24 cellular contexts compared by ENCODE assay signal in genomic region chr15:71013446-71013845, GRCh38.
DNase-seq lines count a peak whose midpoint lies in the region; ATAC-seq, FAIRE-seq and TF ChIP-seq lines count a peak whose summit lies in the region.
"Had no signal": no experiment of that assay in that cellular context is flagged by ENCODE, and none has a peak within 500 bp of the region (broad histone marks: within the 10 kb centered on the region; RNA-seq: fewer than 3 reads in every experiment).

No MANE protein-coding gene starts in this region.

- peak overlapping the region; percentile 39; the same call in 1 of the 3 replicates for H2BK15ac ChIP-seq in IMR-90 (ENCODE audit: low read depth, low read length)

- peak overlapping the region; percentile 36; the same call in 1 of the 2 replicates for H2BK20ac ChIP-seq in IMR-90 (ENCODE audit: low read depth, low read length)

- no peaks in the 10 kb centered on the region for H3K9me1 ChIP-seq in IMR-90 (ENCODE audit: insufficient read depth, low read length)

- H3K79me1 ChIP-seq in IMR-90 (ENCODE audit: low read depth in 1 of 2, low read length in 2 of 2) = 0 out of 4 replicates have a peak, but pooled peaks cover 0 to 3% of the 10 kb centered on the region in 2 experiments

- no peak overlapping the region for H3K4me3 ChIP-seq in IMR-90 (ENCODE audit: insufficient read depth, low read depth, low read length)
- H3K4me3 ChIP-seq in bronchial epithelial cell (ENCODE audit: low read depth, low read length) = no peak overlapping the region
- H3K4me3 ChIP-seq: BLaER1, SJCRH30 had no signal

- peak overlapping the region; percentile 68 for H2BK5ac ChIP-seq in IMR-90 (ENCODE audit: low read depth, low read length, poor library complexity, severe bottlenecking)

- peak overlapping the region; percentile 56; the same call in 1 of the 2 replicates for H4K5ac ChIP-seq in IMR-90 (ENCODE audit: low read depth, low read length)

- dilution Hi-C loops in IMR-90 (cut with HindIII; ENCODE audit: low sequenced_read_pairs, unreplicated experiment) = no loop called here

- BruUV-seq in IMR-90 (replicated peaks; lab: Mats Ljungman, UMichigan) = no TSS peak

- no peaks in the 10 kb centered on the region for H4K20me1 ChIP-seq in IMR-90 (ENCODE audit: insufficient read depth, low read length)
- H4K20me1 ChIP-seq: BLaER1 had no signal

- POLR2A ChIA-PET in IMR-90 (lab: Charles Lee; ENCODE audit: unreplicated experiment) = interaction anchor here (0.6 kb wide), 2 partner anchors 38 to 78 kb away, joined by 3 read pairs; no protein-coding TSS in a partner anchor

- intact Hi-C loops in IMR-90 (cut with micrococcal nuclease) = loop anchor here (10.0 kb wide), 1 partner anchor 261 kb away; no protein-coding TSS in a partner anchor

- TF ChIP-seq CTCF in IMR-90 (conservative IDR thresholded peaks at IDR 0.05; ENCODE audit: low read depth, low read length) = no peak
- no peak for TF ChIP-seq CTCF in bronchial epithelial cell (IDR thresholded peaks at IDR 0.05; ENCODE audit: insufficient read depth, low read length, severe bottlenecking)

- H3K23ac ChIP-seq in IMR-90 (ENCODE audit: low read depth, low read length) = no peak overlapping the region; the same call in 1 of the 2 replicates

- no peak overlapping the region for H2AK9ac ChIP-seq in IMR-90 (replicated peaks; ENCODE audit: low read depth, low read length, poor library complexity)

- no CpG with 5 or more reads among the region's 2 CpGs for WGBS in IMR-90 (ENCODE audit: extremely low coverage in 2 of 2, insufficient read length in 1 of 2), 2 experiments

- peak overlapping the region; percentile 3 for H2AFZ ChIP-seq in IMR-90 (replicated peaks; ENCODE audit: low read length, poor library complexity)

- no peaks in the 10 kb centered on the region for H3K4me1 ChIP-seq in IMR-90 (ENCODE audit: control insufficient read depth, insufficient read depth, low read length)
- H3K4me1 ChIP-seq: BLaER1, SJCRH30 had no signal

- CTCF ChIA-PET in IMR-90 (lab: Yijun Ruan, JAX) = interaction anchor here (1.6 kb wide), 1 partner anchor 91 kb away, joined by 3 read pairs; no protein-coding TSS in a partner anchor

- H2AK5ac ChIP-seq in IMR-90 (ENCODE audit: low read depth, low read length) = 0 out of 2 replicates have a peak overlapping the region, but pooled peaks have one; percentile 18

- peak overlapping the region; percentile 22 for H3K4ac ChIP-seq in IMR-90 (ENCODE audit: low read depth, low read length)

- in situ Hi-C loops in IMR-90 (cut with MboI; ENCODE audit: low sequenced_read_pairs) = loop anchor here (5.0 kb wide), 1 partner anchor 99 kb away; no protein-coding TSS in a partner anchor

- H4K8ac ChIP-seq in IMR-90 (ENCODE audit: low read depth in 2 of 2, low read length in 2 of 2) = peak overlapping the region in 1 of 2 experiments; percentile 65; a peak in 2 of 4 replicates

- ATAC-seq in IMR-90 (ENCODE audit: low read depth) (no peak), HG02642 (IDR thresholded peaks at IDR 0.05; ENCODE audit: poor library complexity, unreplicated experiment) (no peak), GM21515 (IDR thresholded peaks at IDR 0.05; ENCODE audit: unreplicated experiment) (no peak)
- ATAC-seq: PC-3, Right ventricle myocardium inferior, SK-N-SH treated with all-trans-retinoic acid at 6 μM for 48 hours had no signal

- TF ChIP-seq POLR2A in GM12891 (IDR thresholded peaks at IDR 0.05; ENCODE audit: low read depth, low read length) (no peak), IMR-90 (IDR thresholded peaks at IDR 0.05; ENCODE audit: low read depth, low read length) (no peak)

- no peak for TF ChIP-seq RAD21 in IMR-90 (IDR thresholded peaks at IDR 0.05; ENCODE audit: low read length)

- no peak overlapping the region for H3K56ac ChIP-seq in IMR-90 (ENCODE audit: extremely low read depth, insufficient read depth, low read length)

- DNase-seq in GM12891 (ENCODE audit: insufficient read length, low spot score) (no peak), IMR-90 (peak; percentile 38), bronchial epithelial cell (ENCODE audit: low read depth) (peak; percentile 50), kidney tubule cell (ENCODE audit: low spot score) (peak; percentile 25), NCI-H748 (lab: John Stamatoyannopoulos, UW; ENCODE audit: unreplicated experiment) (no peak)
- DNase-seq: CD4-positive, alpha-beta T cell; GF-D8; KG1; NCI-H1048; NCI-H1417; NCI-H1694; NCI-H2029 treated with DMSO at 0.1 percent for 48 hours; NCI-H2227 treated with DMSO at 0.1 percent for 48 hours; NCI-H510A; NCI-H748 treated with DMSO at 0.1 percent for 48 hours; NK-92 treated with Interleukin-12 subunit alpha and Interleukin-12 subunit beta, amount 100 ng/mL, for 24 hours; PC-3; SJCRH30 had no signal

- no peaks in the 10 kb centered on the region for H3K36me3 ChIP-seq in IMR-90 (ENCODE audit: control insufficient read depth, insufficient read depth, low read length)
- H3K36me3 ChIP-seq in bronchial epithelial cell (ENCODE audit: control insufficient read depth, insufficient read depth, low read length) = no peaks in the 10 kb centered on the region
- H3K36me3 ChIP-seq: BLaER1, SJCRH30 had no signal

- peak overlapping the region; percentile 59; the same call in 1 of the 2 replicates for H3K18ac ChIP-seq in IMR-90 (ENCODE audit: low read depth, low read length)

- H3K27ac ChIP-seq in IMR-90 (ENCODE audit: insufficient read depth, low read length) = no peak overlapping the region
- H3K27ac ChIP-seq: BLaER1, SJCRH30 had no signal

- H3K27me3 ChIP-seq in IMR-90 (ENCODE audit: control insufficient read depth, insufficient read depth, low read length) (no peaks in the 10 kb centered on the region), bronchial epithelial cell (ENCODE audit: control insufficient read depth, insufficient read depth, low read length) (no peaks in the 10 kb centered on the region)
- H3K27me3 ChIP-seq: BLaER1, SJCRH30 had no signal

- H3K9ac ChIP-seq in IMR-90 (ENCODE audit: low read depth, low read length) = no peak overlapping the region
- H3K9ac ChIP-seq: BLaER1 had no signal

- H4K91ac ChIP-seq in IMR-90 (ENCODE audit: insufficient read depth, low read depth, low read length) = peak overlapping the region; percentile 26; the same call in 1 of the 2 replicates

- 0 out of 2 replicates have a peak overlapping the region, but pooled peaks have one; percentile 5 for H3K14ac ChIP-seq in IMR-90 (replicated peaks; ENCODE audit: low read depth, low read length)

- H2BK120ac ChIP-seq in IMR-90 (ENCODE audit: low read depth, low read length) = peak overlapping the region; percentile 33; the same call in 1 of the 2 replicates

- peak; percentile 5 for FAIRE-seq in GM12891 (lab: Jason Lieb, UNC)
- no peak for FAIRE-seq in bronchial epithelial cell (lab: Jason Lieb, UNC)
- FAIRE-seq: GM19239 had no signal

- H3K4me2 ChIP-seq in IMR-90 (ENCODE audit: low read depth, low read length) = no peak overlapping the region
- H3K4me2 ChIP-seq: BLaER1 had no signal

- no peaks in the 10 kb centered on the region for H3K9me3 ChIP-seq in IMR-90 (ENCODE audit: control insufficient read depth, insufficient read depth, low read length)
- H3K9me3 ChIP-seq: BLaER1, SJCRH30 had no signal

TF ChIP-seq in GM12891, 5 proteins besides CTCF, POLR2A, EP300 and RAD21:
- no peak for TF ChIP-seq POU2F2 (IDR thresholded peaks at IDR 0.05; ENCODE audit: low read depth, low read length)
- TF ChIP-seq SPI1 (IDR thresholded peaks at IDR 0.05; ENCODE audit: low read depth, low read length) = no peak
- no peak for TF ChIP-seq TAF1 (IDR thresholded peaks at IDR 0.05; ENCODE audit: low read depth, low read length)
- TF ChIP-seq POLR2AphosphoS5 (IDR thresholded peaks at IDR 0.05; ENCODE audit: low read depth, low read length) = no peak
- TF ChIP-seq PAX5 (IDR thresholded peaks at IDR 0.05; ENCODE audit: insufficient read depth, low read length, severe bottlenecking) = no peak
TF ChIP-seq in GM12891: peak in this region for 0.

TF ChIP-seq in IMR-90, 13 proteins besides CTCF, POLR2A, EP300 and RAD21:
- TF ChIP-seq NFE2L2 (IDR thresholded peaks at IDR 0.05; ENCODE audit: low read depth, low read length) = no peak
- TF ChIP-seq RCOR1 (IDR thresholded peaks at IDR 0.05; ENCODE audit: insufficient replicate concordance, low read length) = no peak
- no peak for TF ChIP-seq FOS (IDR thresholded peaks at IDR 0.05; ENCODE audit: low read depth, low read length)
- TF ChIP-seq RFX5 (IDR thresholded peaks at IDR 0.05; ENCODE audit: low read depth, low read length) = no peak
- no peak for TF ChIP-seq CHD1 (IDR thresholded peaks at IDR 0.05; ENCODE audit: low read depth, low read length)
- TF ChIP-seq ELK1 (IDR thresholded peaks at IDR 0.05; ENCODE audit: borderline replicate concordance, low read depth, low read length) = no peak
- TF ChIP-seq CEBPB (IDR thresholded peaks at IDR 0.05; ENCODE audit: low read depth, low read length) = no peak
- no peak for TF ChIP-seq MXI1 (IDR thresholded peaks at IDR 0.05; ENCODE audit: borderline replicate concordance, low read depth, low read length)
- no peak for TF ChIP-seq MAZ (IDR thresholded peaks at IDR 0.05; ENCODE audit: borderline replicate concordance, low read depth, low read length)
- no peak for TF ChIP-seq MAFK (IDR thresholded peaks at IDR 0.05; ENCODE audit: low read depth, low read length)
- no peak for TF ChIP-seq BHLHE40 (IDR thresholded peaks at IDR 0.05; ENCODE audit: low read depth, low read length)
- no peak for TF ChIP-seq USF2 (IDR thresholded peaks at IDR 0.05; ENCODE audit: low read depth, low read length)
- TF ChIP-seq SMC3 (IDR thresholded peaks at IDR 0.05; ENCODE audit: low read depth, low read length) = no peak

Comparison
In these comparisons a context has a peak if more than half of its experiments do, and no peak if none do; other contexts are left out.
1. DNase-seq: peak in IMR-90 (single experiment), bronchial epithelial cell (single experiment) and kidney tubule cell (single experiment); none in GM12891 (single experiment) and NCI-H748 (single experiment).